22 cellular contexts compared by ENCODE assay signal in the genomic region with DNA sequence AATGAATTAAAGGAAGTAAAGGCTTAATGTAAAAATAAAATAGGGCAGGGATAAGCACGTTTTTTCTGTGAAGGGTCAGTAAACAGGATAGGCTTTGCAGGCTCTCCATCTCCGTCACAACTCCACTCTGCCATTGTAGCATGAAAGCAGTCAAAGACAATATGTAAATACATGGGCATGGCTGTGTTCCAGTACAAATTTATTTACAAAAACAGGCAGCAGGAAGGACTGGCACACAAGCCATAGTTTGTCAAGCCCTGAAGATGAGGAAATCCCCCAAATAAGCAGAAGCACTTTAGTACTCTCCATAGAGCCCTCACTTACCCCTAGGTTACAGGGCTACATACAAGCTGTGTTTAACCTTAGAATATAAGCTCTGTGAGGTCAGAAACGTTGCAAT. TPM values are rescaled to one million over a fixed set of nuclear protein-coding genes. Genes with fewer than 3 reads are reported as not detected.
DNase-seq lines count a peak whose midpoint lies in the region; ATAC-seq and TF ChIP-seq lines count a peak whose summit lies in the region.
"Had no signal": no experiment of that assay in that cellular context is flagged by ENCODE, and none has a peak within 500 bp of the region (broad histone marks: within the 10 kb centered on the region; RNA-seq: fewer than 3 reads in every experiment).

No MANE protein-coding gene starts in this region.

- H2AFZ ChIP-seq in KMS-11 (ENCODE audit: low read depth): no peak overlapping the region

- no peak overlapping the region for H3K27ac ChIP-seq in KMS-11
- peak overlapping the region; percentile 65 for H3K27ac ChIP-seq in VCaP
- H3K27ac ChIP-seq in left lung: no peak overlapping the region
- H3K27ac ChIP-seq: esophagus muscularis mucosa, ovary, SK-N-MC, thyroid gland had no signal

- H3K4me2 ChIP-seq in KMS-11: peak overlapping the region; percentile 34

- H3K4me1 ChIP-seq in Caco-2 (peaks cover 20% of the 10 kb centered on the region), KMS-11 (ENCODE audit: low read depth, poor library complexity, severe bottlenecking) (peaks cover 77% of the 10 kb centered on the region), left lung (peaks cover 17 to 47% of the 10 kb centered on the region in 2 donors)

- H3K36me3 Mint-ChIP-seq in Caco-2 (ENCODE audit: insufficient read depth, unreplicated experiment) (peaks cover 14% of the 10 kb centered on the region), naive B cell (peaks cover 7 to 13% of the 10 kb centered on the region in 2 donors)

- CTCF ChIA-PET in Caco-2 (lab: Charles Lee): interaction anchor here (0.9 kb wide), 1 partner anchor 10 kb away, joined by 4 read pairs; no protein-coding TSS in a partner anchor

- BruUV-seq in Caco-2 (replicated peaks; lab: Mats Ljungman, UMichigan): no TSS peak

- H3K9me3 Mint-ChIP-seq in Caco-2 (ENCODE audit: unreplicated experiment): no peaks in the 10 kb centered on the region
- peaks cover 0 to 4% (median 0%) of the 10 kb centered on the region in 7 donors for H3K9me3 Mint-ChIP-seq in naive B cell
- H3K9me3 Mint-ChIP-seq: activated B cell treated with CpG ODN at 0.5 μM for 24 hours; activated naive CD4-positive, alpha-beta T cell treated with anti-CD3 and anti-CD28 coated beads, Interleukin-2, amount 50 U/mL, for 24 hours; naive thymus-derived CD8-positive, alpha-beta T cell had no signal

- H3K27me3 ChIP-seq in Caco-2 (replicated peaks; ENCODE audit: control insufficient read depth, insufficient read depth, low read length) (no peaks in the 10 kb centered on the region), KMS-11 (ENCODE audit: insufficient read depth, low read depth) (no peaks in the 10 kb centered on the region), left lung (no peaks in the 10 kb centered on the region)
- H3K27me3 ChIP-seq: esophagus muscularis mucosa, ovary, thyroid gland had no signal

- H3K4me3 Mint-ChIP-seq in Caco-2 (ENCODE audit: unreplicated experiment) (no peak overlapping the region), naive B cell (no peak overlapping the region)
- H3K4me3 Mint-ChIP-seq: activated B cell treated with CpG ODN at 0.5 μM for 24 hours; activated naive CD4-positive, alpha-beta T cell treated with anti-CD3 and anti-CD28 coated beads, Interleukin-2, amount 50 U/mL, for 24 hours; CD4-positive, alpha-beta T cell; stimulated activated naive B cell treated with anti-CD40 and anti-IgM and Interleukin-4, amounts not matched to agents 10 μg/mL and 1 μg/mL and 100 μg/mL, for 72 hours had no signal

- H3K4me1 Mint-ChIP-seq in Caco-2 (ENCODE audit: low read depth, unreplicated experiment): peaks cover 35% of the 10 kb centered on the region
- H3K4me1 Mint-ChIP-seq in naive B cell: peaks cover 43 to 47% (median 44%) of the 10 kb centered on the region in 3 donors

- H4K20me1 ChIP-seq in KMS-11 (ENCODE audit: insufficient read depth): no peaks in the 10 kb centered on the region

- H3K4me3 ChIP-seq in Caco-2 (ENCODE audit: low read depth, low read length) (no peak overlapping the region), KMS-11 (IDR thresholded peaks at IDR 0.05; ENCODE audit: insufficient read depth, low read depth, low read length) (no peak overlapping the region), left lung (no peak overlapping the region)
- H3K4me3 ChIP-seq: esophagus muscularis mucosa, ovary, SK-N-MC, thyroid gland had no signal

- H3K36me3 ChIP-seq in Caco-2 (ENCODE audit: control insufficient read depth, insufficient read depth, low read length) (no peaks in the 10 kb centered on the region; the same call in 1 of the 2 replicates), KMS-11 (ENCODE audit: insufficient read depth) (no peaks in the 10 kb centered on the region), left lung (peaks cover 0 to 9% of the 10 kb centered on the region in 2 donors)
- H3K36me3 ChIP-seq: ovary, thyroid gland had no signal

- peaks cover 97% of the 10 kb centered on the region for H3K79me2 ChIP-seq in KMS-11 (ENCODE audit: insufficient read depth, low read depth)

- intact Hi-C loops in Caco-2 (cut with micrococcal nuclease; ENCODE audit: unreplicated experiment): no loop called here
- intact Hi-C loops in left lung (cut with DNase I): no loop called here

- H3K27me3 Mint-ChIP-seq in Caco-2 (ENCODE audit: insufficient read depth, unreplicated experiment) (no peaks in the 10 kb centered on the region), naive B cell (no peaks in the 10 kb centered on the region)
- H3K27me3 Mint-ChIP-seq: activated B cell treated with CpG ODN at 0.5 μM for 24 hours; activated naive CD4-positive, alpha-beta T cell treated with anti-CD3 and anti-CD28 coated beads, Interleukin-2, amount 50 U/mL, for 24 hours; CD4-positive, alpha-beta T cell; naive thymus-derived CD8-positive, alpha-beta T cell; stimulated activated naive B cell treated with anti-CD40 and anti-IgM and Interleukin-4, amounts not matched to agents 10 μg/mL and 1 μg/mL and 100 μg/mL, for 72 hours had no signal

- no peak for TF ChIP-seq CTCF in Caco-2 (IDR thresholded peaks at IDR 0.05; ENCODE audit: insufficient read depth in 1 of 2, low read depth in 1 of 2, low read length in 1 of 2, severe bottlenecking in 1 of 2, unreplicated experiment in 1 of 2)
- TF ChIP-seq CTCF in KMS-11 (conservative IDR thresholded peaks at IDR 0.05; ENCODE audit: low read depth, low read length): no peak
- TF ChIP-seq CTCF in VCaP (conservative IDR thresholded peaks at IDR 0.05): no peak
- no peak for TF ChIP-seq CTCF in left lung (IDR thresholded peaks at IDR 0.05)

- H3K9me3 ChIP-seq in Caco-2 (no peaks in the 10 kb centered on the region), left lung (no peaks in the 10 kb centered on the region)
- H3K9me3 ChIP-seq: esophagus muscularis mucosa, ovary, thyroid gland had no signal

- no peak for DNase-seq in Caco-2
- no peak for DNase-seq in naive B cell
- no peak for DNase-seq in activated CD4-positive, alpha-beta T cell treated with anti-CD3 and anti-CD28 coated beads, Interleukin-2, amount 50 U/mL, for 48 hours
- DNase-seq in left lung: no peak
- DNase-seq: activated B cell treated with CpG ODN at 0.5 μM for 24 hours; CD4-positive, alpha-beta T cell; effector CD4-positive, alpha-beta T cell; HCEC 1CT; Karpas-422; kidney glomerular epithelial cell; naive thymus-derived CD8-positive, alpha-beta T cell; NCI-H1417 treated with DMSO at 0.1 percent for 48 hours; NCI-H2171; ovary; stimulated activated naive B cell treated with anti-CD40 and anti-IgM and Interleukin-4, amounts not matched to agents 10 μg/mL and 1 μg/mL and 100 μg/mL, for 72 hours; thyroid gland had no signal

- POLR2A ChIA-PET in Caco-2 (lab: Charles Lee): no interaction called here

- H3K9ac ChIP-seq in KMS-11: no peak overlapping the region

- ATAC-seq in naive B cell (ENCODE audit: low read depth in 2 of 2) (peak; percentile 63 to 66), GM21723 (IDR thresholded peaks at IDR 0.05; ENCODE audit: unreplicated experiment) (no peak), left lung (no peak)
- ATAC-seq: naive thymus-derived CD8-positive, alpha-beta T cell had no signal

- H3K27ac Mint-ChIP-seq in Caco-2 (ENCODE audit: unreplicated experiment) (peak overlapping the region; percentile 45), naive B cell (peak overlapping the region in 3 of 6 donors; percentile 52 to 75 (median 66))
- H3K27ac Mint-ChIP-seq: activated B cell treated with CpG ODN at 0.5 μM for 24 hours; activated naive CD4-positive, alpha-beta T cell treated with anti-CD3 and anti-CD28 coated beads, Interleukin-2, amount 50 U/mL, for 24 hours; CD4-positive, alpha-beta T cell; naive thymus-derived CD8-positive, alpha-beta T cell had no signal

RNA-seq across cellular contexts. Expression of gene CILK1, which starts 5.4 kb away (rescaled TPM):
- total RNA-seq in Caco-2 (2022) (14.5 and 15.5 TPM in 2 replicates), left lung (10 to 100 TPM; 12.3 to 13.7 TPM)
- 1 to 10 TPM; 2.1 to 6.0 (median 4.8) TPM for polyA plus RNA-seq in naive B cell (ENCODE audit: low read depth in 6 of 6)

RNA-seq across cellular contexts. Expression of gene FBXO9, which starts 8.9 kb away (rescaled TPM):
- total RNA-seq in Caco-2 (2022): 104 and 111 TPM in 2 replicates
- 10 to 100 TPM; 46.2 to 72.0 (median 51.8) TPM for polyA plus RNA-seq in naive B cell (ENCODE audit: low read depth in 6 of 6)
- 100 to 1,000 TPM in 1 of 2 donors, 10 to 100 TPM in 1; 77.6 to 111 TPM for total RNA-seq in left lung

Comparison
In these comparisons a context has a peak if more than half of its experiments do, and no peak if none do; other contexts are left out.
1. ATAC-seq: peak in naive B cell (2 of 2); none in GM21723 (single experiment) and left lung (single experiment).